ENCODE assay signal across 15 cellular contexts in the genomic region with DNA sequence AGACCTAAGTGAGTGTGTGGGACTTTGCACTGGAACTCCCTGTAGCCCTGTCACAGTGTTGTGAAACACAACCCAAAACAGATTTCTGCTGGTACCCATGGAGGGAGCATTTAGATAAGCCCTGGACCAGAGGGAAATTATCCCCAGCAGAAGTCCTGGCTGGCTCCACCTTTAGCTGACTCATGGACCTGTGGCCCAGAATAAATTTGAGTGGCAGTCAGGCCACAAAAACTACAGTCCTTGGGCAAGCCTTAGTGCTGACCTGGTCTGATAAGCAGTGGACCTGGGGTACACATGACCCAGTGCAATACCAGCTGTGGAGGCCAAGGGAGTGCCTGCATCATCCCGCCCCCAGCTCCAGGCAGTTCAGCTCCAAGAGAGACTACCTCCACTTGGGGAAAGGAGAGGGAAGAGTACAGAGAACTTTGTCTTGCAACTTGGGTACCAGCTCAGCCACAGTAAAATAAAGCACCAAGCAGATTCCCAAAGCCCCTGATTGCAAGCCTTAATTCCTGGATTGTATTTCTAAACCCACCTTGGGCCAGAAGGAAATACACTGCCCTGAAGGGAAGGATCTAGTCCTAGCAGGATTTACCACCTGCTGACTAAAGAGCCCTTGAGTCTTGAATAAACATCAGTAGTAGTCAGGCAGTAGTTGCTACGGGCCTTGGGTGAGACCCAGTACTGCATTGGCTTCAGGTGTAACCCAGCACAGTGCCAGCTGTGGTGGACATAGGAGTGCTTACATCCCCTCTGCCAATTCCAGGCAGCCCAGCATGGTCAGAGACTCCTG.
A peak's percentile ranks its signal among the peaks of the same experiment; 100 is the strongest.
DNase-seq lines count a peak whose midpoint lies in the region; ATAC-seq and TF ChIP-seq lines count a peak whose summit lies in the region.
"Had no signal": no experiment of that assay in that cellular context is flagged by ENCODE, and none has a peak within 500 bp of the region (broad histone marks: within the 10 kb centered on the region; RNA-seq: fewer than 3 reads in every experiment).

No MANE protein-coding gene starts in this region.

- H3K27ac ChIP-seq in Peyer's patch = peak overlapping the region in 1 of 4 donors; percentile 31
- H3K27ac ChIP-seq: BLaER1, RWPE1, sigmoid colon had no signal

- no peak for TF ChIP-seq POLR2A in Peyer's patch (IDR thresholded peaks at IDR 0.05)

- H3K27me3 ChIP-seq in Peyer's patch = no peaks in the 10 kb centered on the region
- H3K27me3 ChIP-seq: BLaER1, sigmoid colon had no signal

- no peaks in the 10 kb centered on the region for H3K9me3 ChIP-seq in Peyer's patch
- H3K9me3 ChIP-seq: BLaER1 had no signal

- H3K4me3 ChIP-seq in epithelial cell of esophagus (ENCODE audit: low read length) (no peak overlapping the region), Peyer's patch (no peak overlapping the region)
- H3K4me3 ChIP-seq: BLaER1, sigmoid colon had no signal

- ATAC-seq in GM21423 (IDR thresholded peaks at IDR 0.05; ENCODE audit: unreplicated experiment) (no peak), GM21526 (IDR thresholded peaks at IDR 0.05; ENCODE audit: low FRiP score, unreplicated experiment) (no peak)

- H3K4me1 ChIP-seq in Peyer's patch = no peaks in the 10 kb centered on the region
- H3K4me1 ChIP-seq: BLaER1 had no signal

- peak; percentile 57 for DNase-seq in HT-29 (ENCODE audit: low spot score)
- peak; percentile 26 to 78 for DNase-seq in NCI-H524 (lab: John Stamatoyannopoulos, UW)
- DNase-seq in epithelial cell of esophagus (ENCODE audit: low read depth) = peak; percentile 30
- peak; percentile 74 for DNase-seq in renal cortical epithelial cell (ENCODE audit: low read depth)
- no peak for DNase-seq in islet precursor cell
- no peak for DNase-seq in Peyer's patch
- DNase-seq: activated naive CD4-positive, alpha-beta T cell treated with anti-CD3 and anti-CD28 coated beads, Interleukin-2, amount 50 U/mL, for 16 hours; erythroblast; GDM1; NCI-H2081 treated with DMSO at 0.1 percent for 48 hours; sigmoid colon had no signal

- TF ChIP-seq CTCF in epithelial cell of esophagus (IDR thresholded peaks at IDR 0.05; ENCODE audit: insufficient read depth, low read depth, low read length, missing control alignments) (no peak), Peyer's patch (IDR thresholded peaks at IDR 0.05) (no peak)

- no peaks in the 10 kb centered on the region for H3K36me3 ChIP-seq in Peyer's patch
- H3K36me3 ChIP-seq: BLaER1, sigmoid colon had no signal

Comparison
In these comparisons a context has a peak if more than half of its experiments do, and no peak if none do; other contexts are left out.
1. DNase-seq: peak in HT-29 (single experiment), NCI-H524 (2 of 2), epithelial cell of esophagus (single experiment) and renal cortical epithelial cell (single experiment); none in islet precursor cell (single experiment) and Peyer's patch (0 of 3).